In genomic region chr3:150787741-150788370, GRCh38 we compare ENCODE assay signal across 1 cellular context.
A peak's percentile ranks its signal among the peaks of the same experiment; 100 is the strongest.
TF ChIP-seq lines count a peak whose summit lies in the region.

No MANE protein-coding gene starts in this region.

TF ChIP-seq in K562, 482 proteins besides CTCF, POLR2A, EP300 and RAD21 (continued from another document):
- TF ChIP-seq ZNF124 (CRISPR knock-in tag; IDR thresholded peaks at IDR 0.05) (no peak), ZNF274 (IDR thresholded peaks at IDR 0.05; ENCODE audit: borderline replicate concordance, low read depth, low read length) (no peak), GTF2F1 (IDR thresholded peaks at IDR 0.05; ENCODE audit: low read depth, low read length) (no peak), ZKSCAN8 (CRISPR knock-in tag; IDR thresholded peaks at IDR 0.05) (no peak), E2F3 (CRISPR knock-in tag; IDR thresholded peaks at IDR 0.05) (no peak), ZNF174 (CRISPR knock-in tag; IDR thresholded peaks at IDR 0.05) (no peak), HDAC3 (IDR thresholded peaks at IDR 0.05; ENCODE audit: borderline replicate concordance, partially characterized antibody) (no peak), CXXC5 (CRISPR knock-in tag; IDR thresholded peaks at IDR 0.05) (peak; percentile 76), ZNF121 (CRISPR knock-in tag; conservative IDR thresholded peaks at IDR 0.05) (no peak), SMARCA5 (IDR thresholded peaks at IDR 0.05) (no peak)
- TF ChIP-seq, protein P1, sequence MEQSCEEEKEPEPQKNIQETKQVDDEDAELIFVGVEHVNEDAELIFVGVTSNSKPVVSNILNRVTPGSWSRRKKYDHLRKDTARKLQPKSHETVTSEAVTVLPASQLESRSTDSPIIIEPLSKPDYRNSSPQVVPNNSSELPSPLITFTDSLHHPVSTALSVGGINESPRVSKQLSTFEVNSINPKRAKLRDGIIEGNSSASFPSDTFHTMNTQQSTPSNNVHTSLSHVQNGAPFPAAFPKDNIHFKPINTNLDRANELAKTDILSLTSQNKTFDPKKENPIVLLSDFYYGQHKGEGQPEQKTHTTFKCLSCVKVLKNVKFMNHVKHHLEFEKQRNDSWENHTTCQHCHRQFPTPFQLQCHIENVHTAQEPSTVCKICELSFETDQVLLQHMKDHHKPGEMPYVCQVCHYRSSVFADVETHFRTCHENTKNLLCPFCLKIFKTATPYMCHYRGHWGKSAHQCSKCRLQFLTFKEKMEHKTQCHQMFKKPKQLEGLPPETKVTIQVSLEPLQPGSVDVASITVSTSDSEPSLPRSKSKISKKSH (CRISPR knock-in tag; IDR thresholded peaks at IDR 0.05) = no peak
- TF ChIP-seq, protein P2, sequence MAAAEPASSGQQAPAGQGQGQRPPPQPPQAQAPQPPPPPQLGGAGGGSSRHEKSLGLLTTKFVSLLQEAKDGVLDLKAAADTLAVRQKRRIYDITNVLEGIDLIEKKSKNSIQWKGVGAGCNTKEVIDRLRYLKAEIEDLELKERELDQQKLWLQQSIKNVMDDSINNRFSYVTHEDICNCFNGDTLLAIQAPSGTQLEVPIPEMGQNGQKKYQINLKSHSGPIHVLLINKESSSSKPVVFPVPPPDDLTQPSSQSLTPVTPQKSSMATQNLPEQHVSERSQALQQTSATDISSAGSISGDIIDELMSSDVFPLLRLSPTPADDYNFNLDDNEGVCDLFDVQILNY (CRISPR knock-in tag; IDR thresholded peaks at IDR 0.05) = no peak
- TF ChIP-seq, protein P3, sequence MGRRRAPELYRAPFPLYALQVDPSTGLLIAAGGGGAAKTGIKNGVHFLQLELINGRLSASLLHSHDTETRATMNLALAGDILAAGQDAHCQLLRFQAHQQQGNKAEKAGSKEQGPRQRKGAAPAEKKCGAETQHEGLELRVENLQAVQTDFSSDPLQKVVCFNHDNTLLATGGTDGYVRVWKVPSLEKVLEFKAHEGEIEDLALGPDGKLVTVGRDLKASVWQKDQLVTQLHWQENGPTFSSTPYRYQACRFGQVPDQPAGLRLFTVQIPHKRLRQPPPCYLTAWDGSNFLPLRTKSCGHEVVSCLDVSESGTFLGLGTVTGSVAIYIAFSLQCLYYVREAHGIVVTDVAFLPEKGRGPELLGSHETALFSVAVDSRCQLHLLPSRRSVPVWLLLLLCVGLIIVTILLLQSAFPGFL (CRISPR knock-in tag; IDR thresholded peaks at IDR 0.05) = no peak
- TF ChIP-seq, protein P4, sequence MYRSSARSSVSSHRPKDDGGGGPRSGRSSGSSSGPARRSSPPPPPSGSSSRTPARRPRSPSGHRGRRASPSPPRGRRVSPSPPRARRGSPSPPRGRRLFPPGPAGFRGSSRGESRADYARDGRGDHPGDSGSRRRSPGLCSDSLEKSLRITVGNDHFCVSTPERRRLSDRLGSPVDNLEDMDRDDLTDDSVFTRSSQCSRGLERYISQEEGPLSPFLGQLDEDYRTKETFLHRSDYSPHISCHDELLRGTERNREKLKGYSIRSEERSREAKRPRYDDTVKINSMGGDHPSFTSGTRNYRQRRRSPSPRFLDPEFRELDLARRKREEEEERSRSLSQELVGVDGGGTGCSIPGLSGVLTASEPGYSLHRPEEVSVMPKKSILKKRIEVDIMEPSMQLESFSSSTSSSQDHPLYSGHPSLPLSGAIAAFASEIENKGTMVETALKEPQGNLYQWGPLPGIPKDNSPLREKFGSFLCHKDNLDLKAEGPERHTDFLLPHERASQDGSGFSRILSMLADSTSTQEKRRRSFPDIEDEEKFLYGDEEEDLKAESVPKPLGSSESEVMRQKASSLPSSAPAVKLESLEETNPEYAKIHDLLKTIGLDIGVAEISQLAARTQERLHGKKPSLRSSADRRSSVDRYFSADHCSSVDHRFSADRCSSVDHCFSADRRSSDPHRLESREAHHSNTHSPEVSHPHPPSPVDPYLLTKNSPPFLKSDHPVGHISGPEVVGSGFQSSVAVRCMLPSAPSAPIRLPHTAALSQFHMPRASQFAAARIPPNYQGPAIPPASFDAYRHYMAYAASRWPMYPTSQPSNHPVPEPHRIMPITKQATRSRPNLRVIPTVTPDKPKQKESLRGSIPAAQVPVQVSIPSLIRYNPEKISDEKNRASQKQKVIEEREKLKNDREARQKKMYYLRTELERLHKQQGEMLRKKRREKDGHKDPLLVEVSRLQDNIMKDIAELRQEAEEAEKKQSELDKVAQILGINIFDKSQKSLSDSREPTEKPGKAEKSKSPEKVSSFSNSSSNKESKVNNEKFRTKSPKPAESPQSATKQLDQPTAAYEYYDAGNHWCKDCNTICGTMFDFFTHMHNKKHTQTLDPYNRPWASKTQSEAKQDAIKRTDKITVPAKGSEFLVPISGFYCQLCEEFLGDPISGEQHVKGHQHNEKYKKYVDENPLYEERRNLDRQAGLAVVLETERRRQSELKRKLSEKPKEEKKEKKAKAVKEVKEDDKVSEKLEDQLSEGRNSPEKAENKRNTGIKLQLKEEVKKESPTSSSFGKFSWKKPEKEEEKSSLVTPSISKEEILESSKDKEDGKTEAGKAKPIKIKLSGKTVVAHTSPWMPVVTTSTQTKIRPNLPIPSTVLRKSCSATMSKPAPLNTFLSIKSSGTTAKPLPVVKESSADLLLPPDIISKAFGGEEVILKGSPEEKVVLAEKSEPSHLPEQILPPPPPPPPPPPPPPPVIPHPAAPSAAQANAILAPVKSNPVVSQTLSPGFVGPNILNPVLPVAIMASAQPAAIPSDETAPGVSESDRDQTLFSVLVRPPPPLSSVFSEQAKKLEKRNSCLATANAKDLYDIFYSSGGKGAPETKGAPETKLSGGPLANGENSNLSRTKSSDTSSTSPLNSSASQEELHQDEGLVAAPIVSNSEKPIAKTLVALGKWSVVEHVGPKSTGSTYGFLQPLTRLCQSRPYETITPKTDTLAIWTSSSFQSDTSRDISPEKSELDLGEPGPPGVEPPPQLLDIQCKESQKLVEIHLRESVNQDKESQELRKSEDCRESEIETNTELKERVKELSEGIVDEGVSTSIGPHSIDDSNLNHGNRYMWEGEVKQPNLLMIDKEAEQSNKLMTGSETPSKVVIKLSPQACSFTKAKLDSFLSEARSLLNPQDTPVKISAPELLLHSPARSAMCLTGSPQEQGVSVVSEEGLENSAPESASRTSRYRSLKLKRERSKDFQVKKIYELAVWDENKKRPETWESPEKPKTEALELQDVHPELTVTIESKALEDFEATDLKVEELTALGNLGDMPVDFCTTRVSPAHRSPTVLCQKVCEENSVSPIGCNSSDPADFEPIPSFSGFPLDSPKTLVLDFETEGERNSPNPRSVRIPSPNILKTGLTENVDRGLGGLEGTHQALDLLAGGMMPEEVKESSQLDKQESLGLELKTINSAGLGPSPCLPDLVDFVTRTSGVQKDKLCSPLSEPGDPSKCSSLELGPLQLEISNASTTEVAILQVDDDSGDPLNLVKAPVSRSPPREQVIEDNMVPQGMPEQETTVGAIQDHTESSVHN (IDR thresholded peaks at IDR 0.05; ENCODE audit: borderline replicate concordance in 1 of 2, low read depth in 1 of 2) = no peak
TF ChIP-seq in K562: peak in this region for 36.
